In genomic region chr14:24232121-24232644, GRCh38 we compare ENCODE assay signal across 8 cellular contexts. TPM values are rescaled to one million over a fixed set of nuclear protein-coding genes. Genes with fewer than 3 reads are reported as not detected.
DNase-seq lines count a peak whose midpoint lies in the region; ATAC-seq and TF ChIP-seq lines count a peak whose summit lies in the region.

Gene NEDD8 (minus strand): TSS chr14:24232367. CDS start chr14:24232267, 100 bp downstream.

- CTCF ChIA-PET in BJ (lab: Yijun Ruan, JAX) = interaction anchor here (0.8 to 1.3 kb wide), 2 partner anchors 39 to 65 kb away, joined by 3 read pairs; partner anchors contain the start of gene RABGGTA
- CTCF ChIA-PET in activated CD4-positive, alpha-beta T cell treated with anti-CD3 and anti-CD28 coated beads, Interleukin-2, amount 10 ng/mL, durations not matched to agents 7 days and 5 days (lab: Charles Lee) = interaction anchor here (1.4 to 2.3 kb wide), 2 partner anchors 10 to 12 kb away, joined by 3 to 14 read pairs; partner anchors contain the start of gene TINF2

- no peaks in the 10 kb centered on the region for H3K9me3 Mint-ChIP-seq in activated CD4-positive, alpha-beta T cell treated with anti-CD3 and anti-CD28 coated beads, Interleukin-2, amount 10 ng/mL, durations not matched to agents 7 days and 5 days

- H3K4me3 ChIP-seq in BJ (ENCODE audit: low read depth, low read length) (peak within 1 kb of the TSS; percentile 62), coronary artery (peak within 1 kb of the TSS; percentile 97)

- H3K27me3 Mint-ChIP-seq in activated CD4-positive, alpha-beta T cell treated with anti-CD3 and anti-CD28 coated beads, Interleukin-2, amount 10 ng/mL, durations not matched to agents 7 days and 5 days = no peaks in the 10 kb centered on the region

- DNase-seq in BJ (ENCODE audit: low read depth) (peak; percentile 79), NCI-H69 (lab: John Stamatoyannopoulos, UW) (peak; percentile 94), coronary artery (ENCODE audit: low spot score) (peak; percentile 97), left lobe of liver (ENCODE audit: low spot score) (peak; percentile 91)
- peak; percentile 91 for DNase-seq in activated CD4-positive, alpha-beta T cell treated with anti-CD3 and anti-CD28 coated beads, Interleukin-2, amount 10 ng/mL, durations not matched to agents 7 days and 5 days
- DNase-seq in stimulated activated CD4-positive, alpha-beta T cell treated with anti-CD3 and anti-CD28 coated beads, Interleukin-2, amount 100 ng/mL, for 24 hours = peak; percentile 91 to 92

- TF ChIP-seq CTCF in BJ (IDR thresholded peaks at IDR 0.05; ENCODE audit: insufficient read depth, low read depth, low read length) (no peak), coronary artery (IDR thresholded peaks at IDR 0.05) (no peak)

- peaks cover 3% of the 10 kb centered on the region for H3K36me3 ChIP-seq in BJ (ENCODE audit: control insufficient read depth, insufficient read depth, low read length)

- H3K4me1 Mint-ChIP-seq in activated CD4-positive, alpha-beta T cell treated with anti-CD3 and anti-CD28 coated beads, Interleukin-2, amount 10 ng/mL, durations not matched to agents 7 days and 5 days = peaks cover 61% of the 10 kb centered on the region

- peak within 1 kb of the TSS; percentile 97 for H3K4me3 Mint-ChIP-seq in activated CD4-positive, alpha-beta T cell treated with anti-CD3 and anti-CD28 coated beads, Interleukin-2, amount 10 ng/mL, durations not matched to agents 7 days and 5 days

- H3K27ac Mint-ChIP-seq in activated CD4-positive, alpha-beta T cell treated with anti-CD3 and anti-CD28 coated beads, Interleukin-2, amount 10 ng/mL, durations not matched to agents 7 days and 5 days = peak within 1 kb of the TSS; percentile 93

- peak; percentile 76 for ATAC-seq in GM19351 (IDR thresholded peaks at IDR 0.05; ENCODE audit: unreplicated experiment)
- peak; percentile 67 for ATAC-seq in HG03520 (IDR thresholded peaks at IDR 0.05; ENCODE audit: unreplicated experiment)
- peak; percentile 91 for ATAC-seq in left lobe of liver

- H3K27ac ChIP-seq in coronary artery = peak within 1 kb of the TSS; percentile 80 to 94

- POLR2A ChIA-PET in BJ (lab: Charles Lee) = no interaction called here
- POLR2A ChIA-PET in activated CD4-positive, alpha-beta T cell treated with anti-CD3 and anti-CD28 coated beads, Interleukin-2, amount 10 ng/mL, durations not matched to agents 7 days and 5 days (lab: Charles Lee) = interaction anchor here (1.2 kb wide), 1 partner anchor 10 kb away, joined by 5 read pairs; the partner anchor contains the start of gene TINF2

- H3K27me3 ChIP-seq in BJ (ENCODE audit: control insufficient read depth, insufficient read depth, low read length) = no peaks in the 10 kb centered on the region

- peaks cover 36% of the 10 kb centered on the region for H3K36me3 Mint-ChIP-seq in activated CD4-positive, alpha-beta T cell treated with anti-CD3 and anti-CD28 coated beads, Interleukin-2, amount 10 ng/mL, durations not matched to agents 7 days and 5 days (ENCODE audit: low read depth)

RNA-seq across cellular contexts. Expression of gene NEDD8, which starts in this region (rescaled TPM):
- polyA plus RNA-seq in BJ (2011; rRNA removed) = 242 and 329 TPM in 2 replicates
- polyA minus RNA-seq in BJ (2011; rRNA and poly(A)+ RNA removed) = 31.7 and 50.4 TPM in 2 replicates
- 100 to 1,000 TPM; 178 to 229 TPM for total RNA-seq in activated CD4-positive, alpha-beta T cell treated with anti-CD3 and anti-CD28 coated beads, Interleukin-2, amount 10 ng/mL, durations not matched to agents 7 days and 5 days
- total RNA-seq in left lobe of liver = 66.7 TPM

Comparison
In these comparisons a context has a peak if more than half of its experiments do, and no peak if none do; other contexts are left out.
1. Peak in every context shown above with its lines: DNase-seq, ATAC-seq, H3K4me3 ChIP-seq and H3K27ac ChIP-seq.